ENCODE assay signal across 8 cellular contexts in the genomic region with DNA sequence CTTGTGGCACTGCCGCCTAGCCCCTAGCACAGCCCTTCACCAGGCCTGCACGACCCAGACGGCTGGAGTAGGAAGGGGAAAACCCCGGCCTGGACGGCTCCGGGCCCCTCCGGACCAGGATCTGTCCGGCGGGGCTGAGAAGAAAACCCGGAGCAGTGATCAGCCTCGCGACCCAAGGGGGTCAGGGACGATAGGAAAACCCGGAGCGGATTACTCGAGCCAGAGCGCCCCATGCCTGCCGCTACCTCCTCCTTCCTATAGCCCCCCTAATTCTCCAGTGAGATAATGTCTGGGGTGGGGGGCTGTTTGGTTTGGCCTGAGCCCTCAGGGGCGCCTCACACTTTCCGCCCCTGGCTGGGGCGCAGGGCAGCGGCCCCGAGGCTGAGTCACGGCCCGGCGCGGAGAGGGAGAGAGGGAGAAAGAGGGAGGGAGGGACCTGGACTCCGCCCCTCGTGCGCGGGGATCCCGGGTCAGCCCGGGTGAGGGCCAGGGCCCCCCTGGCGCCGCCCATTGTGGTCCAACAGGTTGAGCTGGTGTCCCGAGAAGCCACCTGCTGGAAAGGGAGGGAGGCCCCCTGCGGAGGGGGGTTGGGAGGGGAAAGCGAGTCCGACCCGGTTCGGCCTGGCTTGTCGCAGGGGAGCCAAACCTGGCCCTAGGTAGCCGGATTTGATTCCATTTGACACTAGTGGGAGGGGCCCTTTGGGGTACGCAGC. TPM values are rescaled to one million over a fixed set of nuclear protein-coding genes. Genes with fewer than 3 reads are reported as not detected.
DNase-seq lines count a peak whose midpoint lies in the region; ATAC-seq and TF ChIP-seq lines count a peak whose summit lies in the region.

No MANE protein-coding gene starts in this region.

- ATAC-seq in GM18907 (IDR thresholded peaks at IDR 0.05; ENCODE audit: unreplicated experiment) (peak; percentile 39), HG03342 (IDR thresholded peaks at IDR 0.05; ENCODE audit: unreplicated experiment) (peak; percentile 37)

- TF ChIP-seq CTCF in AG04449 (IDR thresholded peaks at IDR 0.05; ENCODE audit: insufficient read depth, low read length, missing control alignments) (no peak), chondrocyte (IDR thresholded peaks at IDR 0.05) (no peak)

- no peaks in the 10 kb centered on the region for H3K9me3 Mint-ChIP-seq in chondrocyte (ENCODE audit: low read depth)

- peaks cover 30% of the 10 kb centered on the region for H3K4me1 Mint-ChIP-seq in chondrocyte (ENCODE audit: low read depth)

- no peaks in the 10 kb centered on the region for H3K36me3 Mint-ChIP-seq in chondrocyte (ENCODE audit: low read depth)

- H3K27me3 Mint-ChIP-seq in chondrocyte (ENCODE audit: low read depth) = no peaks in the 10 kb centered on the region

- H3K4me3 ChIP-seq in AG04449 (ENCODE audit: low read depth, low read length) = peak overlapping the region; percentile 72

- H3K4me3 Mint-ChIP-seq in chondrocyte (ENCODE audit: unreplicated experiment) = peak overlapping the region; percentile 92

- CTCF ChIA-PET in AG04449 (lab: Yijun Ruan, JAX) = interaction anchor here (0.6 to 17.2 kb wide), 16 partner anchors 11 to 520 kb away, joined by 3 to 244 read pairs (median 4); a partner anchor contains a TSS

- peak overlapping the region; percentile 93 for H3K27ac Mint-ChIP-seq in chondrocyte (ENCODE audit: unreplicated experiment)

- POLR2A ChIA-PET in AG04449 (lab: Yijun Ruan, JAX) = interaction anchor here (0.9 to 1.9 kb wide), 3 partner anchors 16 to 65 kb away, joined by 3 to 7 read pairs (median 3); a partner anchor contains a TSS

- peak; percentile 26 for DNase-seq in AG04449 (ENCODE audit: low read depth, low spot score)
- peak; percentile 92 for DNase-seq in NCI-H460 (ENCODE audit: extremely low read depth, low read depth)
- peak; percentile 72 to 80 for DNase-seq in activated CD4-positive, alpha-beta T cell treated with anti-CD3 and anti-CD28 coated beads for 4 hours
- peak; percentile 91 for DNase-seq in chondrocyte (ENCODE audit: low spot score)
- peak; percentile 87 for DNase-seq in kidney glomerular epithelial cell (lab: John Stamatoyannopoulos, UW)
- peak; percentile 94 for DNase-seq in stimulated activated CD4-positive, alpha-beta T cell treated with anti-CD3 and anti-CD28 coated beads, Interleukin-15, amount 100 ng/mL, for 24 hours

RNA-seq across cellular contexts. Expression of a gene that starts 1.7 kb away (rescaled TPM):
- total RNA-seq in NCI-H460 (2014; rRNA removed; shearing (Covaris generic)) = 52.8 and 68.3 TPM in 2 replicates
- polyA plus RNA-seq in NCI-H460 (2014; cell fraction: nucleus; rRNA removed) = 90.2 and 113 TPM in 2 replicates
- total RNA-seq in chondrocyte = 34.8 to 42.9 TPM (median 41.1 TPM) in 3 replicates

RNA-seq across cellular contexts. Expression of a gene that starts 7.5 kb away (rescaled TPM):
- 0.84 TPM in 1 of 2 replicates, not detected in the other for total RNA-seq in NCI-H460 (2014; rRNA removed; shearing (Covaris generic))
- 0.78 TPM in 1 of 2 replicates, not detected in the other for polyA plus RNA-seq in NCI-H460 (2014; cell fraction: nucleus; rRNA removed)
- total RNA-seq in chondrocyte = 0.72 to 0.85 TPM in 2 of 3 replicates, not detected in the other

RNA-seq across cellular contexts. Expression of a gene that starts 17.7 kb away (rescaled TPM):
- total RNA-seq in NCI-H460 (2014; rRNA removed; shearing (Covaris generic)) = 60.4 and 68.0 TPM in 2 replicates
- polyA plus RNA-seq in NCI-H460 (2014; cell fraction: nucleus; rRNA removed) = 92.8 and 106 TPM in 2 replicates
- total RNA-seq in chondrocyte = 23.0 to 30.8 TPM (median 28.7 TPM) in 3 replicates

RNA-seq across cellular contexts. Expression of a gene that starts 26.4 kb away (rescaled TPM):
- total RNA-seq in NCI-H460 (2014; rRNA removed; shearing (Covaris generic)) = 585 and 634 TPM in 2 replicates
- 249 and 280 TPM in 2 replicates for polyA plus RNA-seq in NCI-H460 (2014; cell fraction: nucleus; rRNA removed)
- total RNA-seq in chondrocyte = 23.2 to 34.0 TPM (median 26.8 TPM) in 3 replicates

RNA-seq across cellular contexts. Expression of a gene that starts 30.3 kb away (rescaled TPM):
- total RNA-seq in NCI-H460 (2014; rRNA removed; shearing (Covaris generic)) = 382 and 411 TPM in 2 replicates
- 478 and 522 TPM in 2 replicates for polyA plus RNA-seq in NCI-H460 (2014; cell fraction: nucleus; rRNA removed)
- 251 to 316 TPM (median 256 TPM) in 3 replicates for total RNA-seq in chondrocyte

Comparison
In these comparisons a context has a peak if more than half of its experiments do, and no peak if none do; other contexts are left out.
1. Peak in every context shown above with its lines: DNase-seq, ATAC-seq and H3K4me3 ChIP-seq.
2. DNase-seq: peak in every context shown above with its lines; median percentile 94 in stimulated activated CD4-positive, alpha-beta T cell treated with anti-CD3 and anti-CD28 coated beads, Interleukin-15, amount 100 ng/mL, for 24 hours; 92 in NCI-H460; 91 in chondrocyte; 87 in kidney glomerular epithelial cell; 76 in activated CD4-positive, alpha-beta T cell treated with anti-CD3 and anti-CD28 coated beads for 4 hours; 26 in AG04449.